10 cellular contexts compared by ENCODE assay signal in the genomic region with DNA sequence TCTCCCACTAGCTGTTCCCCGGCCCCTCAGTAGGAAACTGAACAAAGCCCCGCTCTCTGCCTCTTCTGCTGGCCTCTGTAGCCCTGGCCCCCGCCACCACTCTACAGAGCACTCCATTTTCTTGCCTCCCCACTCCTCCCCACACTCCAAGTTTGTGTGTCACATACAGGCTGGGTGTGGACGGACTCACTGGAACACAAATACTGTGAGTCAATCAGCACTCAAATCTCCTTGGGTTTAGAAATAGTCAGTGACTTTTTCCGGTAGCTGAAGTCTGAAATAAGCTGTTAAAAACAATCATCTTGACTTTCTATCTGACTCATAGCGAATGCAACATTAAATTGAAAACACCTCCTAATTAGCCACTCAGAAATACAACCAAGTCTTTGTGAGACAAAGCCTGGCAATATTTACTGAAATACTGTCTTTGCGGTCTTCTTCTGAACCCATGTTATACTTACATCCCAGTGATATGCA.
A peak's percentile ranks its signal among the peaks of the same experiment; 100 is the strongest.
DNase-seq lines count a peak whose midpoint lies in the region; ATAC-seq and TF ChIP-seq lines count a peak whose summit lies in the region.
"Had no signal": no experiment of that assay in that cellular context is flagged by ENCODE, and none has a peak within 500 bp of the region (broad histone marks: within the 10 kb centered on the region; RNA-seq: fewer than 3 reads in every experiment).

No MANE protein-coding gene starts in this region.

- ATAC-seq in PC-3 (peak; percentile 90), T-cell (replicated peaks in 1 of 4) (no peak), HG02852 (IDR thresholded peaks at IDR 0.05; ENCODE audit: unreplicated experiment) (no peak), HG02588 (IDR thresholded peaks at IDR 0.05; ENCODE audit: unreplicated experiment) (no peak)

- WGBS in esophagus squamous epithelium, 2 donors, result 64 to 70% methylated on average over 6 to 7 of the region's 7 CpGs

- H3K27me3 ChIP-seq in PC-3 (ENCODE audit: low read length) (no peaks in the 10 kb centered on the region), esophagus squamous epithelium (no peaks in the 10 kb centered on the region), rectal smooth muscle tissue (ENCODE audit: control insufficient read depth, insufficient read depth, low read length) (no peaks in the 10 kb centered on the region)

- no peaks in the 10 kb centered on the region for H3F3A ChIP-seq in PC-3 (ENCODE audit: low read length, unreplicated experiment)

- H3K27ac ChIP-seq in PC-3 (ENCODE audit: low read length), result peak overlapping the region; percentile 93
- H3K27ac ChIP-seq in esophagus squamous epithelium, result peak overlapping the region; percentile 63 to 88 (median 78)
- H3K27ac ChIP-seq in rectal smooth muscle tissue (ENCODE audit: low read depth, low read length), result peak overlapping the region; percentile 86
- H3K27ac ChIP-seq: VCaP had no signal

- H2AFZ ChIP-seq in PC-3 (ENCODE audit: low read length), result no peak overlapping the region

- peaks cover 40% of the 10 kb centered on the region for H3K4me1 ChIP-seq in PC-3 (ENCODE audit: insufficient read depth, low read length)
- H3K4me1 ChIP-seq in esophagus squamous epithelium, result peaks cover 13 to 57% (median 44%) of the 10 kb centered on the region in 3 donors
- peaks cover 25% of the 10 kb centered on the region for H3K4me1 ChIP-seq in rectal smooth muscle tissue (ENCODE audit: control insufficient read depth, insufficient read depth, low read length)

- no TSS peak for BruUV-seq in PC-3 (replicated peaks; lab: Mats Ljungman, UMichigan)

- peaks cover 21% of the 10 kb centered on the region for H3K79me2 ChIP-seq in PC-3 (ENCODE audit: low read length)

- no peaks in the 10 kb centered on the region for H3K4me1 Mint-ChIP-seq in T-cell

- CTCF ChIA-PET in GM10248 (lab: Yijun Ruan, JAX) (interaction anchor here (0.9 to 1.9 kb wide), 6 partner anchors 9 to 440 kb away, joined by 3 to 5 read pairs (median 3); no protein-coding TSS in a partner anchor), PC-3 (lab: Charles Lee) (interaction anchor here (0.6 kb wide), 1 partner anchor 21 kb away, joined by 3 read pairs; no protein-coding TSS in a partner anchor), T-cell (lab: Charles Lee) (no interaction called here)

- peak overlapping the region; percentile 73 for H3K4me2 ChIP-seq in PC-3 (ENCODE audit: low read length)

- H3K36me3 ChIP-seq in PC-3 (ENCODE audit: low read depth, low read length) (no peaks in the 10 kb centered on the region), esophagus squamous epithelium (no peaks in the 10 kb centered on the region), rectal smooth muscle tissue (ENCODE audit: control insufficient read depth, insufficient read depth, low read length) (no peaks in the 10 kb centered on the region)

- H3K27ac Mint-ChIP-seq in T-cell, result no peak overlapping the region

- H3K9me3 Mint-ChIP-seq in T-cell, result no peaks in the 10 kb centered on the region

- peaks cover 14 to 25% of the 10 kb centered on the region in 2 donors for H3K27me3 Mint-ChIP-seq in T-cell

- no peaks in the 10 kb centered on the region for H4K20me1 ChIP-seq in PC-3 (ENCODE audit: low read length)

- no peak overlapping the region for H3K4me3 Mint-ChIP-seq in T-cell

- intact Hi-C loops in PC-3 (cut with micrococcal nuclease) (loop anchor here (2.0 kb wide), 1 partner anchor 165 kb away; the partner anchor contains the start of gene SCAMP1), esophagus squamous epithelium (cut with DNase I) (no loop called here)

- POLR2A ChIA-PET in GM10248 (lab: Yijun Ruan, JAX), result no interaction called here
- POLR2A ChIA-PET in PC-3 (lab: Charles Lee; ENCODE audit: unreplicated experiment), result interaction anchor here (0.7 kb wide), 1 partner anchor 17 kb away, joined by 3 read pairs; no protein-coding TSS in a partner anchor
- POLR2A ChIA-PET in T-cell (lab: Charles Lee), result no interaction called here

- no peaks in the 10 kb centered on the region for H3K36me3 Mint-ChIP-seq in T-cell

- H3K9me3 ChIP-seq in PC-3 (ENCODE audit: low read length) (no peaks in the 10 kb centered on the region), esophagus squamous epithelium (no peaks in the 10 kb centered on the region)

- TF ChIP-seq POLR2A in esophagus squamous epithelium (IDR thresholded peaks at IDR 0.05), result no peak

- H3K9ac ChIP-seq in PC-3 (ENCODE audit: low read length) (peak overlapping the region; percentile 65), rectal smooth muscle tissue (ENCODE audit: low read length) (no peak overlapping the region)

- H3K4me3 ChIP-seq in PC-3 (ENCODE audit: low read length) (no peak overlapping the region), esophagus squamous epithelium (no peak overlapping the region), rectal smooth muscle tissue (ENCODE audit: low read length) (no peak overlapping the region)

- H3K9me2 ChIP-seq in PC-3 (replicated peaks; ENCODE audit: low read length), result no peaks in the 10 kb centered on the region

- TF ChIP-seq CTCF in GM10248 (IDR thresholded peaks at IDR 0.05; ENCODE audit: control extremely low read depth, extremely low read depth, low read depth, missing control alignments), result no peak
- no peak for TF ChIP-seq CTCF in PC-3 (conservative IDR thresholded peaks at IDR 0.05; ENCODE audit: low read depth, low read length)
- no peak for TF ChIP-seq CTCF in esophagus squamous epithelium (IDR thresholded peaks at IDR 0.05)

- DNase-seq in GM10248 (ENCODE audit: extremely low spot score) (peak; percentile 40), PC-3 (peak; percentile 68), esophagus squamous epithelium (lab: John Stamatoyannopoulos, UW) (no peak), T-cell (no peak), NCI-H82 (lab: John Stamatoyannopoulos, UW) (no peak)
- DNase-seq: NCI-H524 treated with DMSO at 0.1 percent for 48 hours had no signal

Comparison
In these comparisons a context has a peak if more than half of its experiments do, and no peak if none do; other contexts are left out.
1. DNase-seq: peak in GM10248 (single experiment) and PC-3 (single experiment); none in esophagus squamous epithelium (single experiment), T-cell (0 of 34) and NCI-H82 (single experiment).
2. CTCF ChIA-PET loops: an anchor here in GM10248 (0.9 to 1.9 kb wide) and PC-3 (0.6 kb wide); none called in T-cell.
3. Peak in every context shown above with its lines, with median percentiles within 50 percentile points of each other: H3K27ac ChIP-seq.